In genomic region chr20:32674362-32674789, GRCh38 we compare ENCODE assay signal across 1 cellular context.
TF ChIP-seq lines count a peak whose summit lies in the region.

No MANE protein-coding gene starts in this region.

TF ChIP-seq in K562, 482 proteins besides CTCF, POLR2A, EP300 and RAD21 (continued from another document):
- TF ChIP-seq, protein P1, sequence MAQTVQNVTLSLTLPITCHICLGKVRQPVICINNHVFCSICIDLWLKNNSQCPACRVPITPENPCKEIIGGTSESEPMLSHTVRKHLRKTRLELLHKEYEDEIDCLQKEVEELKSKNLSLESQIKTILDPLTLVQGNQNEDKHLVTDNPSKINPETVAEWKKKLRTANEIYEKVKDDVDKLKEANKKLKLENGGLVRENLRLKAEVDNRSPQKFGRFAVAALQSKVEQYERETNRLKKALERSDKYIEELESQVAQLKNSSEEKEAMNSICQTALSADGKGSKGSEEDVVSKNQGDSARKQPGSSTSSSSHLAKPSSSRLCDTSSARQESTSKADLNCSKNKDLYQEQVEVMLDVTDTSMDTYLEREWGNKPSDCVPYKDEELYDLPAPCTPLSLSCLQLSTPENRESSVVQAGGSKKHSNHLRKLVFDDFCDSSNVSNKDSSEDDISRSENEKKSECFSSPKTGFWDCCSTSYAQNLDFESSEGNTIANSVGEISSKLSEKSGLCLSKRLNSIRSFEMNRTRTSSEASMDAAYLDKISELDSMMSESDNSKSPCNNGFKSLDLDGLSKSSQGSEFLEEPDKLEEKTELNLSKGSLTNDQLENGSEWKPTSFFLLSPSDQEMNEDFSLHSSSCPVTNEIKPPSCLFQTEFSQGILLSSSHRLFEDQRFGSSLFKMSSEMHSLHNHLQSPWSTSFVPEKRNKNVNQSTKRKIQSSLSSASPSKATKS (CRISPR knock-in tag; IDR thresholded peaks at IDR 0.05) = no peak
- TF ChIP-seq POLR3G (IDR thresholded peaks at IDR 0.05; ENCODE audit: extremely low read depth, insufficient read length, insufficient replicate concordance) (no peak), PATZ1 (CRISPR knock-in tag; IDR thresholded peaks at IDR 0.05; ENCODE audit: borderline replicate concordance) (no peak), ZFP36 (IDR thresholded peaks at IDR 0.05; ENCODE audit: low read depth, low read length, partially characterized antibody) (no peak)
TF ChIP-seq in K562: peak in this region for 26.
